21 cellular contexts compared by ENCODE assay signal in genomic region chr1:3632298-3632697, GRCh38. TPM values are rescaled to one million over a fixed set of nuclear protein-coding genes. Genes with fewer than 3 reads are reported as not detected.
DNase-seq lines count a peak whose midpoint lies in the region; ATAC-seq and TF ChIP-seq lines count a peak whose summit lies in the region.
"Had no signal": no experiment of that assay in that cellular context is flagged by ENCODE, and none has a peak within 500 bp of the region (broad histone marks: within the 10 kb centered on the region; RNA-seq: fewer than 3 reads in every experiment).

No MANE protein-coding gene starts in this region.

- dilution Hi-C loops in mammary epithelial cell (cut with HindIII; ENCODE audit: low sequenced_read_pairs) = no loop called here

- H3K4me3 Mint-ChIP-seq in chondrocyte (ENCODE audit: unreplicated experiment) = no peak overlapping the region
- H3K4me3 Mint-ChIP-seq in neural progenitor cell = no peak overlapping the region
- H3K4me3 Mint-ChIP-seq: CD4-positive, alpha-beta memory T cell had no signal

- H3K27me3 Mint-ChIP-seq in chondrocyte (ENCODE audit: low read depth) (no peaks in the 10 kb centered on the region), neural progenitor cell (ENCODE audit: insufficient read depth, low read depth) (no peaks in the 10 kb centered on the region)
- H3K27me3 Mint-ChIP-seq: CD4-positive, alpha-beta memory T cell had no signal

- H3K36me3 Mint-ChIP-seq in chondrocyte (ENCODE audit: low read depth) (peaks cover 27% of the 10 kb centered on the region), neural progenitor cell (peaks cover 13% of the 10 kb centered on the region)

- peak overlapping the region; percentile 79 for H3K27ac ChIP-seq in HUES64 (ENCODE audit: low read depth, low read length)
- H3K27ac ChIP-seq in neural progenitor cell = no peak overlapping the region
- no peak overlapping the region for H3K27ac ChIP-seq in mammary epithelial cell (ENCODE audit: insufficient read depth, low read depth, low read length)
- H3K27ac ChIP-seq: A549 had no signal

- H3K36me3 ChIP-seq in ES-I3 (ENCODE audit: insufficient read depth, low read length) (peaks cover 3% of the 10 kb centered on the region; the same call in 1 of the 2 replicates), HUES64 (ENCODE audit: insufficient read depth, low read length) (peaks cover 80% of the 10 kb centered on the region), neural progenitor cell (no peaks in the 10 kb centered on the region), mammary epithelial cell (ENCODE audit: insufficient read depth, low read length) (peaks cover 10% of the 10 kb centered on the region)

- peaks cover 12% of the 10 kb centered on the region; the same call in 1 of the 2 replicates for H3K4me1 ChIP-seq in ES-I3 (ENCODE audit: insufficient read depth, low read length)
- H3K4me1 ChIP-seq in HUES64 (ENCODE audit: insufficient read depth, low read length) = peaks cover 12% of the 10 kb centered on the region
- peaks cover 11% of the 10 kb centered on the region for H3K4me1 ChIP-seq in neural progenitor cell
- H3K4me1 ChIP-seq in mammary epithelial cell (ENCODE audit: insufficient read depth, low read length) = no peaks in the 10 kb centered on the region
- H3K4me1 ChIP-seq: A549, HAP-1 had no signal

- H3K9ac ChIP-seq in ES-I3 (ENCODE audit: low read depth, low read length) = 0 out of 2 replicates have a peak overlapping the region, but pooled peaks have one; percentile 1
- H3K9ac ChIP-seq in HUES64 (ENCODE audit: low read depth, low read length) = peak overlapping the region; percentile 60; the same call in 1 of the 2 replicates
- peak overlapping the region; percentile 30 for H3K9ac ChIP-seq in neural progenitor cell
- H3K9ac ChIP-seq in mammary epithelial cell (ENCODE audit: insufficient read depth, low read length) = no peak overlapping the region

- WGBS in HUES64 = 89% methylated on average over 17 of the region's 17 CpGs
- 96% methylated on average over 16 of the region's 17 CpGs for WGBS in mammary epithelial cell (ENCODE audit: low coverage, missing lambda C conversion rate)

- H3K79me2 ChIP-seq in neural progenitor cell (ENCODE audit: low read depth) = no peaks in the 10 kb centered on the region
- H3K79me2 ChIP-seq in mammary epithelial cell (ENCODE audit: insufficient read depth, low read length) = no peaks in the 10 kb centered on the region

- no peak for ATAC-seq in HG03045 (IDR thresholded peaks at IDR 0.05; ENCODE audit: unreplicated experiment)
- ATAC-seq: A549 had no signal

- H3K27me3 ChIP-seq in HUES64 (ENCODE audit: insufficient read depth, low read length) (no peaks in the 10 kb centered on the region), neural progenitor cell (no peaks in the 10 kb centered on the region), mammary epithelial cell (ENCODE audit: insufficient read depth, low read length) (no peaks in the 10 kb centered on the region)

- intact Hi-C loops in mammary epithelial cell (cut with micrococcal nuclease) = no loop called here

- H3K4me2 ChIP-seq in neural progenitor cell (peak overlapping the region; percentile 61), mammary epithelial cell (ENCODE audit: insufficient read depth, low read depth, low read length) (no peak overlapping the region)
- H3K4me2 ChIP-seq: A549 had no signal

- no peaks in the 10 kb centered on the region for H3K4me1 Mint-ChIP-seq in chondrocyte (ENCODE audit: low read depth)
- no peaks in the 10 kb centered on the region for H3K4me1 Mint-ChIP-seq in neural progenitor cell

- H3K9me3 Mint-ChIP-seq in chondrocyte (ENCODE audit: low read depth) (no peaks in the 10 kb centered on the region), neural progenitor cell (no peaks in the 10 kb centered on the region)
- H3K9me3 Mint-ChIP-seq: CD4-positive, alpha-beta memory T cell had no signal

- CTCF ChIA-PET in mammary epithelial cell (lab: Charles Lee; ENCODE audit: low non-redundant PET) = no interaction called here

- in situ Hi-C loops in mammary epithelial cell (cut with MboI; ENCODE audit: low sequenced_read_pairs in 2 of 2) = no loop called here

- H2AFZ ChIP-seq in neural progenitor cell (replicated peaks) (no peak overlapping the region), mammary epithelial cell (ENCODE audit: low read depth, low read length) (no peak overlapping the region)

- TF ChIP-seq CTCF in chondrocyte (IDR thresholded peaks at IDR 0.05) (no peak), neural progenitor cell (IDR thresholded peaks at IDR 0.05) (no peak), mammary epithelial cell (conservative IDR thresholded peaks at IDR 0.05 in 1 of 2, IDR thresholded peaks at IDR 0.05 in 1 of 2; ENCODE audit: extremely low read depth in 1 of 2, insufficient read depth in 1 of 2, low read depth in 1 of 2, low read length in 2 of 2) (no peak)

- H3F3A ChIP-seq in neural progenitor cell (ENCODE audit: low read depth) = peaks cover 18% of the 10 kb centered on the region

- DNase-seq in chondrocyte (ENCODE audit: low spot score) (peak; percentile 88), neural progenitor cell (ENCODE audit: low spot score) (no peak), GM03348 (ENCODE audit: low spot score) (no peak), mammary epithelial cell (no peak)
- DNase-seq: Calu3; CD4-positive, alpha-beta memory T cell; DMS53; EL; KG1; NCI-H1105 treated with DMSO at 0.1 percent for 48 hours; NCI-H1694; NCI-H2081 treated with DMSO at 0.1 percent for 48 hours; NK-92 treated with Interleukin-12 subunit alpha and Interleukin-12 subunit beta, amount 100 ng/mL, for 24 hours; OCI-M1 had no signal

- H3K4me3 ChIP-seq in HUES64 (ENCODE audit: low read length) (no peak overlapping the region), neural progenitor cell (no peak overlapping the region), mammary epithelial cell (replicated peaks in 1 of 3; ENCODE audit: insufficient read depth in 1 of 3, low read depth in 2 of 3, low read length in 3 of 3) (no peak overlapping the region)
- H3K4me3 ChIP-seq: A549, HAP-1 had no signal

- H3K9me3 ChIP-seq in ES-I3 (ENCODE audit: control insufficient read depth, insufficient read depth, low read length) (no peaks in the 10 kb centered on the region), HUES64 (ENCODE audit: insufficient read depth, low read depth, low read length) (no peaks in the 10 kb centered on the region), neural progenitor cell (ENCODE audit: low read depth) (no peaks in the 10 kb centered on the region), mammary epithelial cell (replicated peaks; ENCODE audit: insufficient read depth, low read length) (no peaks in the 10 kb centered on the region)
- H3K9me3 ChIP-seq: A549, HAP-1 had no signal

- BruUV-seq in mammary epithelial cell (replicated peaks; lab: Mats Ljungman, UMichigan) = no TSS peak

- H4K20me1 ChIP-seq in neural progenitor cell (ENCODE audit: low read depth) (no peaks in the 10 kb centered on the region), mammary epithelial cell (ENCODE audit: insufficient read depth, low read length) (no peaks in the 10 kb centered on the region)

- H3K27ac Mint-ChIP-seq in chondrocyte (ENCODE audit: unreplicated experiment) (no peak overlapping the region), neural progenitor cell (no peak overlapping the region)
- H3K27ac Mint-ChIP-seq: CD4-positive, alpha-beta memory T cell had no signal

RNA-seq across cellular contexts. Expression of gene TPRG1L, which starts 7.5 kb away (rescaled TPM):
- 22.5 TPM for polyA plus RNA-seq in HUES64 (2013, experiment 1 of 2)
- polyA plus RNA-seq in HUES64 (2013, experiment 2 of 2) = 22.6 TPM
- total RNA-seq in chondrocyte (52.5 to 53.7 TPM (median 53.6 TPM) in 3 replicates), neural progenitor cell (ENCODE audit: low replicate concordance) (10.6 and 11.5 TPM in 2 replicates), mammary epithelial cell (10 to 100 TPM; 44.2 to 48.6 TPM)
- 57.0 TPM for polyA plus RNA-seq in mammary epithelial cell
- 57.2 TPM for polyA minus RNA-seq in mammary epithelial cell

RNA-seq across cellular contexts. Expression of gene WRAP73, which starts 17.6 kb away (rescaled TPM):
- 18.2 TPM for polyA plus RNA-seq in HUES64 (2013, experiment 1 of 2)
- 18.1 TPM for polyA plus RNA-seq in HUES64 (2013, experiment 2 of 2)
- total RNA-seq in chondrocyte (12.6 to 17.6 TPM (median 15.5 TPM) in 3 replicates), neural progenitor cell (ENCODE audit: low replicate concordance) (12.0 and 18.8 TPM in 2 replicates), mammary epithelial cell (10 to 100 TPM in 1 of 2 donors, 1 to 10 TPM in 1; 8.3 to 26.6 TPM)
- 22.0 TPM for polyA plus RNA-seq in mammary epithelial cell
- 23.6 TPM for polyA minus RNA-seq in mammary epithelial cell

RNA-seq across cellular contexts. Expression of gene TP73, which starts 20.0 kb away (rescaled TPM):
- 0.65 TPM for polyA plus RNA-seq in HUES64 (2013, experiment 1 of 2)
- polyA plus RNA-seq in HUES64 (2013, experiment 2 of 2) = 0.76 TPM
- total RNA-seq in chondrocyte (0.05 to 0.58 TPM in 2 of 3 replicates, not detected in the other), neural progenitor cell (ENCODE audit: low replicate concordance) (0.31 TPM in 1 of 2 replicates, not detected in the other), mammary epithelial cell (1 to 10 TPM; 2.5 to 6.9 TPM)
- polyA plus RNA-seq in mammary epithelial cell = 2.5 TPM
- polyA minus RNA-seq in mammary epithelial cell = 2.6 TPM
- total RNA-seq: RPMI7951 had no signal
- polyA plus RNA-seq: BJ had no signal

RNA-seq across cellular contexts. Expression of gene MEGF6, which starts 21.0 kb away (rescaled TPM):
- 5.6 TPM for polyA plus RNA-seq in HUES64 (2013, experiment 1 of 2)
- polyA plus RNA-seq in HUES64 (2013, experiment 2 of 2) = 7.3 TPM
- total RNA-seq in chondrocyte (185 to 332 TPM (median 328 TPM) in 3 replicates), neural progenitor cell (ENCODE audit: low replicate concordance) (1.7 and 25.6 TPM in 2 replicates), mammary epithelial cell (10 to 100 TPM in 1 of 2 donors, under 1 TPM in 1; 0.82 to 29.2 TPM)
- polyA plus RNA-seq in mammary epithelial cell = 0.71 TPM
- polyA minus RNA-seq in mammary epithelial cell = not detected
